In the genomic region with DNA sequence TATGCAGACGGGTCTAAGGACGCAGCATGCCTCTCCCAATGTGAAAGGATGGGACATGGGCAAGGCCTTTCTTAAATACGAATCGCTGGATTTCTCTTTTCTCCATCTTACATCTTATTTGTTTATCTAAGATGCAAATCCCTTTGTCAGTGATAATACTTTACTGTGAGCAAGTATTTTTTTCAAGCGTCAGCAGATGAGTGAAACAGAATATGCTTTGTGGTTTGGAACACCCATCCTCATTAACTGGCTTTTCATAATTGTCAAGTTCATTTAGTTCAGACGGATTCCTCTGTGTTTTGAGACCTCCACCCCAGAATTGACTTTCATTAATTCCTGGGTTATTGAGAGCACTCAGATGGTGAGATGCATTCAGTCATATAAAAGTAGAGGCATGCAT, we compare ENCODE assay signal across 13 cellular contexts.
DNase-seq lines count a peak whose midpoint lies in the region; ATAC-seq, FAIRE-seq and TF ChIP-seq lines count a peak whose summit lies in the region.
"Had no signal": no experiment of that assay in that cellular context is flagged by ENCODE, and none has a peak within 500 bp of the region (broad histone marks: within the 10 kb centered on the region; RNA-seq: fewer than 3 reads in every experiment).

No MANE protein-coding gene starts in this region.

- in situ Hi-C loops in Panc1 (cut with HindIII; ENCODE audit: low pct_unique_long_range_greater_than_20kb, low sequenced_read_pairs), result no loop called here

- H3K4me1 ChIP-seq in Panc1 (ENCODE audit: control insufficient read depth, insufficient read depth, low read length), result no peaks in the 10 kb centered on the region
- H3K4me1 ChIP-seq in pancreas, result peaks cover 0 to 7% (median 0%) of the 10 kb centered on the region in 3 donors
- H3K4me1 ChIP-seq: BLaER1 had no signal

- BruUV-seq in Panc1 (replicated peaks; lab: Mats Ljungman, UMichigan), result no TSS peak

- no peak for FAIRE-seq in pancreas (lab: Jason Lieb, UNC)
- FAIRE-seq: small intestine had no signal

- no peaks in the 10 kb centered on the region for H3K9me3 ChIP-seq in Panc1 (ENCODE audit: control insufficient read depth, insufficient read depth, low read depth, low read length)
- no peaks in the 10 kb centered on the region for H3K9me3 ChIP-seq in pancreas
- H3K9me3 ChIP-seq: BLaER1, thoracic aorta had no signal

- ATAC-seq in GM19023 (IDR thresholded peaks at IDR 0.05; ENCODE audit: unreplicated experiment), result peak; percentile 19
- ATAC-seq in HG02870 (IDR thresholded peaks at IDR 0.05; ENCODE audit: unreplicated experiment), result peak; percentile 4
- no peak for ATAC-seq in Panc1
- no peak for ATAC-seq in pancreas

- POLR2A ChIA-PET in Panc1 (lab: Charles Lee), result no interaction called here

- WGBS in pancreas, 2 donors, result 79 to 88% methylated on average over 6 of the region's 6 CpGs

- DNase-seq in Panc1 (ENCODE audit: low read depth, low spot score) (no peak), retina (peak; percentile 22), ureter (ENCODE audit: low spot score) (no peak), pancreas (no peak), NOMO-1 (lab: John Stamatoyannopoulos, UW; ENCODE audit: unreplicated experiment in 2 of 2) (no peak)
- DNase-seq: activated CD4-positive, CD25-positive, alpha-beta regulatory T cell; activated gamma-delta T cell treated with Interleukin-2 at 50 U/mL for 16 hours; NCI-H2107; small intestine had no signal

- H3K27ac ChIP-seq in Panc1 (ENCODE audit: low read length) (no peak overlapping the region), pancreas (no peak overlapping the region)
- H3K27ac ChIP-seq: BLaER1, thoracic aorta had no signal

- no peaks in the 10 kb centered on the region for H3K27me3 ChIP-seq in Panc1 (ENCODE audit: control insufficient read depth, insufficient read depth, low read length)
- no peaks in the 10 kb centered on the region for H3K27me3 ChIP-seq in pancreas
- H3K27me3 ChIP-seq: BLaER1 had no signal

- intact Hi-C loops in Panc1 (cut with micrococcal nuclease; ENCODE audit: unreplicated experiment) (no loop called here), pancreas (cut with DNase I) (no loop called here)

- CTCF ChIA-PET in Panc1 (lab: Charles Lee), result no interaction called here

- peak overlapping the region; percentile 4 to 23; a peak in 2 of 4 replicates for H3K4me3 ChIP-seq in Panc1 (ENCODE audit: low read depth in 2 of 2, low read length in 2 of 2)
- H3K4me3 ChIP-seq in pancreas, result no peak overlapping the region
- H3K4me3 ChIP-seq: BLaER1, thoracic aorta had no signal

- TF ChIP-seq CTCF in Panc1 (IDR thresholded peaks at IDR 0.05) (no peak), pancreas (IDR thresholded peaks at IDR 0.05) (no peak)

- no peaks in the 10 kb centered on the region for H3K36me3 ChIP-seq in Panc1 (ENCODE audit: control insufficient read depth, insufficient read depth, low read length)
- no peaks in the 10 kb centered on the region for H3K36me3 ChIP-seq in pancreas
- H3K36me3 ChIP-seq: BLaER1 had no signal

Comparison
In these comparisons a context has a peak if more than half of its experiments do, and no peak if none do; other contexts are left out.
1. ATAC-seq: peak in GM19023 (single experiment) and HG02870 (single experiment); none in Panc1 (single experiment) and pancreas (0 of 4).
2. H3K4me3 ChIP-seq: peak in Panc1 (2 of 2); none in pancreas (0 of 4).